ENCODE assay signal across 11 cellular contexts in genomic region chr2:194319222-194319992, GRCh38.
DNase-seq lines count a peak whose midpoint lies in the region; ATAC-seq and TF ChIP-seq lines count a peak whose summit lies in the region.
"Had no signal": no experiment of that assay in that cellular context is flagged by ENCODE, and none has a peak within 500 bp of the region (broad histone marks: within the 10 kb centered on the region; RNA-seq: fewer than 3 reads in every experiment).

No MANE protein-coding gene starts in this region.

- H3K4me1 Mint-ChIP-seq in type B pancreatic cell (ENCODE audit: unreplicated experiment) (no peaks in the 10 kb centered on the region), nephron progenitor cell (no peaks in the 10 kb centered on the region)

- H3K4me1 ChIP-seq in SK-N-SH (ENCODE audit: control insufficient read depth in 1 of 2, insufficient read depth in 2 of 2, low read depth in 1 of 2, low read length in 1 of 2), result no peaks in the 10 kb centered on the region
- H3K4me1 ChIP-seq in OCI-LY7 (ENCODE audit: insufficient read depth, low read length, poor library complexity, severe bottlenecking), result no peaks in the 10 kb centered on the region

- POLR2A ChIA-PET in SK-N-SH (lab: Yijun Ruan, JAX), result no interaction called here
- POLR2A ChIA-PET in OCI-LY7 (lab: Charles Lee), result no interaction called here

- peak; percentile 9 for DNase-seq in SK-N-SH
- DNase-seq in OCI-LY7 (ENCODE audit: low spot score), result peak; percentile 16
- no peak for DNase-seq in type B pancreatic cell (ENCODE audit: extremely low spot score, unreplicated experiment)
- DNase-seq in NCI-H128 (lab: John Stamatoyannopoulos, UW; ENCODE audit: unreplicated experiment), result no peak
- DNase-seq in NCI-H345 treated with DMSO at 0.1 percent for 48 hours (lab: John Stamatoyannopoulos, UW; ENCODE audit: unreplicated experiment), result no peak
- no peak for DNase-seq in nephron progenitor cell
- DNase-seq: activated CD4-positive, alpha-beta T cell treated with anti-CD3 and anti-CD28 coated beads, Interleukin-2, amount 50 U/mL, for 48 hours; head of caudate nucleus; IMR-90 had no signal

- 35% methylated on average over 4 of the region's 4 CpGs for WGBS in SK-N-SH (ENCODE audit: low lambda C conversion rate)

- H4K20me1 ChIP-seq in SK-N-SH (ENCODE audit: insufficient read depth) (no peaks in the 10 kb centered on the region), OCI-LY7 (ENCODE audit: insufficient read depth, low read length) (no peaks in the 10 kb centered on the region)

- TF ChIP-seq EP300 in SK-N-SH (IDR thresholded peaks at IDR 0.05; ENCODE audit: borderline replicate concordance in 1 of 2, low read depth in 1 of 2, low read length in 1 of 2), result no peak

- H3K9me3 ChIP-seq in SK-N-SH, result no peaks in the 10 kb centered on the region
- H3K9me3 ChIP-seq in OCI-LY7 (ENCODE audit: low read length), result no peaks in the 10 kb centered on the region

- H3K36me3 ChIP-seq in SK-N-SH (replicated peaks in 1 of 2; ENCODE audit: control insufficient read depth in 1 of 2, insufficient read depth in 2 of 2, low read length in 1 of 2), result no peaks in the 10 kb centered on the region
- no peaks in the 10 kb centered on the region for H3K36me3 ChIP-seq in OCI-LY7 (ENCODE audit: insufficient read depth, low read length)

- no TSS peak for BruUV-seq in OCI-LY7 (replicated peaks; lab: Mats Ljungman, UMichigan)

- H3K36me3 Mint-ChIP-seq in type B pancreatic cell (no peaks in the 10 kb centered on the region), nephron progenitor cell (ENCODE audit: low read depth) (no peaks in the 10 kb centered on the region)

- H3K27me3 Mint-ChIP-seq in type B pancreatic cell (no peaks in the 10 kb centered on the region), nephron progenitor cell (ENCODE audit: low read depth, poor library complexity) (peaks cover 4% of the 10 kb centered on the region)

- H3K79me2 ChIP-seq in SK-N-SH (ENCODE audit: insufficient read depth) (no peaks in the 10 kb centered on the region), OCI-LY7 (ENCODE audit: insufficient read depth, low read depth, low read length) (no peaks in the 10 kb centered on the region)

- H2AFZ ChIP-seq in SK-N-SH (ENCODE audit: low read depth) (no peak overlapping the region), OCI-LY7 (ENCODE audit: low read length) (no peak overlapping the region)

- no peak overlapping the region for H3K4me2 ChIP-seq in SK-N-SH
- H3K4me2 ChIP-seq in OCI-LY7 (ENCODE audit: low read length), result no peak overlapping the region

- peak; percentile 35 for TF ChIP-seq CTCF in SK-N-SH (IDR thresholded peaks at IDR 0.05)
- TF ChIP-seq CTCF in OCI-LY7 (conservative IDR thresholded peaks at IDR 0.05; ENCODE audit: low read length), result peak; percentile 69
- peak; percentile 51 for TF ChIP-seq CTCF in type B pancreatic cell (conservative IDR thresholded peaks at IDR 0.05)
- TF ChIP-seq CTCF in nephron progenitor cell (IDR thresholded peaks at IDR 0.05), result no peak

- no peak for TF ChIP-seq RAD21 in SK-N-SH (IDR thresholded peaks at IDR 0.05; ENCODE audit: low read length)

- intact Hi-C loops in OCI-LY7 (cut with micrococcal nuclease; ENCODE audit: unreplicated experiment), result no loop called here

- H3K9me2 ChIP-seq in SK-N-SH (no peaks in the 10 kb centered on the region), OCI-LY7 (ENCODE audit: insufficient read depth, low read length) (no peaks in the 10 kb centered on the region)

- CTCF ChIA-PET in SK-N-SH (lab: Yijun Ruan, JAX) (interaction anchor here (0.7 to 0.8 kb wide), 2 partner anchors 9 to 29 kb away, joined by 3 read pairs; no protein-coding TSS in a partner anchor), OCI-LY7 (lab: Charles Lee; ENCODE audit: unreplicated experiment) (no interaction called here)

- no peak overlapping the region for H3K4me3 Mint-ChIP-seq in type B pancreatic cell
- H3K4me3 Mint-ChIP-seq in nephron progenitor cell, result no peak overlapping the region

- ATAC-seq in SK-N-SH treated with all-trans-retinoic acid at 6 μM for 48 hours (no peak), HG02973 (IDR thresholded peaks at IDR 0.05; ENCODE audit: unreplicated experiment) (peak; percentile 87)

- no peaks in the 10 kb centered on the region for H3F3A ChIP-seq in SK-N-SH (replicated peaks; ENCODE audit: insufficient read depth)

- no peak overlapping the region for H3K9ac ChIP-seq in SK-N-SH

- H3K27ac Mint-ChIP-seq in type B pancreatic cell, result no peak overlapping the region
- H3K27ac Mint-ChIP-seq in nephron progenitor cell, result no peak overlapping the region

- no peaks in the 10 kb centered on the region for H3K27me3 ChIP-seq in SK-N-SH (ENCODE audit: insufficient read depth)

- H3K9me3 Mint-ChIP-seq in type B pancreatic cell (no peaks in the 10 kb centered on the region), nephron progenitor cell (no peaks in the 10 kb centered on the region)

- no peak overlapping the region for H3K27ac ChIP-seq in SK-N-SH (ENCODE audit: low read depth in 2 of 2, low read length in 1 of 2)
- no peak overlapping the region for H3K27ac ChIP-seq in OCI-LY7 (ENCODE audit: low read depth, low read length, poor library complexity, severe bottlenecking)

- H3K4me3 ChIP-seq in SK-N-SH (ENCODE audit: low read depth in 2 of 2, low read length in 1 of 2), result no peak overlapping the region
- H3K4me3 ChIP-seq in OCI-LY7 (ENCODE audit: low read depth, low read length, poor library complexity, severe bottlenecking), result no peak overlapping the region

TF ChIP-seq in SK-N-SH, 30 proteins besides CTCF, POLR2A, EP300 and RAD21:
- TF ChIP-seq REST (IDR thresholded peaks at IDR 0.05; ENCODE audit: low read depth, low read length) (no peak), TEAD4 (IDR thresholded peaks at IDR 0.05; ENCODE audit: borderline replicate concordance, insufficient read depth) (no peak), NFIC (IDR thresholded peaks at IDR 0.05; ENCODE audit: borderline replicate concordance) (no peak)
- TF ChIP-seq, protein P1, sequence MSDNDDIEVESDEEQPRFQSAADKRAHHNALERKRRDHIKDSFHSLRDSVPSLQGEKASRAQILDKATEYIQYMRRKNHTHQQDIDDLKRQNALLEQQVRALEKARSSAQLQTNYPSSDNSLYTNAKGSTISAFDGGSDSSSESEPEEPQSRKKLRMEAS (IDR thresholded peaks at IDR 0.05; ENCODE audit: low read depth), result no peak

TF ChIP-seq in SK-N-SH treated with all-trans-retinoic acid at 6 μM for 48 hours, 23 proteins besides CTCF, POLR2A, EP300 and RAD21:
- TF ChIP-seq TCF4 (CRISPR knock-in tag; IDR thresholded peaks at IDR 0.05; ENCODE audit: borderline replicate concordance), result no peak
- TF ChIP-seq OSR1 (CRISPR knock-in tag; IDR thresholded peaks at IDR 0.05), result no peak
- no peak for TF ChIP-seq GLIS3 (CRISPR knock-in tag; IDR thresholded peaks at IDR 0.05)
- TF ChIP-seq POU6F1 (CRISPR knock-in tag; IDR thresholded peaks at IDR 0.05; ENCODE audit: borderline replicate concordance, low read depth), result no peak
- no peak for TF ChIP-seq ARNTL (CRISPR knock-in tag; IDR thresholded peaks at IDR 0.05; ENCODE audit: borderline replicate concordance, low read depth)

Comparison
In these comparisons a context has a peak if more than half of its experiments do, and no peak if none do; other contexts are left out.
1. DNase-seq: peak in SK-N-SH (single experiment) and OCI-LY7 (single experiment); none in type B pancreatic cell (single experiment), NCI-H128 (single experiment), NCI-H345 treated with DMSO at 0.1 percent for 48 hours (single experiment) and nephron progenitor cell (single experiment).